ENCODE assay signal across 21 cellular contexts in the genomic region with DNA sequence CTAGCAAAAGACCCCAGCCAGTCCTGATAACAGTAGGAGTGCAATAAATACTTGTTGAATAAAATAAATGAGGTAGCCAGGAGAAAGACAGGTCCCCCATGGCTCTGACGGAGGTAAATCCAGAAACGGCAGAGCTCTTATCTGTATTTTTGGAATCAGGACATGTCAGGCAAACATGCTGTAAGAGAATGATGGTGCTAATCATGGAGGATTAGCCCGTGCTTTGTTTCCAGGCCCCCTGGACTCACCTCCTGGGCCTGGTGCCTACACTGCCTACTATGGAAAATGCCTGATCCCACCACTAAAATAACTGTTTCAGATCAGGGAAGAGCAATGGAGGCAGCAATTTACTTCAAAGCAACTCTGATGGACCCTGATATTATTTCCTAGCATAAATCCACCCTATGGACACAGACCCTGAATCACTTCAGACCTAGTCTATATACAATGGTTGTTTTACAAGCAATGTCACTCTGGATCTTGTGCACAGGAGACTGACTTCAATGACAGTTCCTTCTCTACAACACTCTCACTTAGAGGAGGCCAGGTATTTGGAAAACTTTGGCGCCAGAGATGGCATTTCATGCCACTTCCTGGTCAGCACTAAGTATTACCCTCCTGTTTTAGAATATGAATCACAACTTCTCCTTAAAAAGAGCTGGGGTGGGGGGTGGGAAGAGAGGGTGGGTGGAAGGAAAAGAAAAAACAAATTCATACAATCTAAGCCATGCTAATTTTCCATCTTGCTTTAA. TPM values are rescaled to one million over a fixed set of nuclear protein-coding genes. Genes with fewer than 3 reads are reported as not detected.
A peak's percentile ranks its signal among the peaks of the same experiment; 100 is the strongest.
DNase-seq lines count a peak whose midpoint lies in the region; ATAC-seq, FAIRE-seq and TF ChIP-seq lines count a peak whose summit lies in the region.
"Had no signal": no experiment of that assay in that cellular context is flagged by ENCODE, and none has a peak within 500 bp of the region (broad histone marks: within the 10 kb centered on the region; RNA-seq: fewer than 3 reads in every experiment).

No MANE protein-coding gene starts in this region.

- peaks cover 0 to 20% of the 10 kb centered on the region in 2 experiments; a peak in 3 of 5 replicates for H3K36me3 ChIP-seq in HepG2 (replicated peaks in 1 of 2; ENCODE audit: control insufficient read depth in 1 of 2, insufficient read depth in 2 of 2, low read length in 2 of 2)
- H3K36me3 ChIP-seq in right lobe of liver = no peaks in the 10 kb centered on the region
- H3K36me3 ChIP-seq in astrocyte (ENCODE audit: insufficient read depth, low read length) = no peaks in the 10 kb centered on the region

- H3K79me2 ChIP-seq in HepG2 (ENCODE audit: insufficient read depth, low read length) = peaks cover 100% of the 10 kb centered on the region
- H3K79me2 ChIP-seq in astrocyte (ENCODE audit: insufficient read depth, low read length) = peaks cover 94% of the 10 kb centered on the region

- H3K4me1 ChIP-seq in HepG2 (ENCODE audit: insufficient read depth, low read length) = peaks cover 100% of the 10 kb centered on the region
- peaks cover 0 to 78% (median 38%) of the 10 kb centered on the region in 4 donors for H3K4me1 ChIP-seq in right lobe of liver
- peaks cover 61% of the 10 kb centered on the region for H3K4me1 ChIP-seq in astrocyte (ENCODE audit: insufficient read depth, low read length)

- CTCF ChIA-PET in HepG2 (lab: Yijun Ruan, JAX; ENCODE audit: low intra/inter-chr PET ratio, low total read pairs) = interaction anchor here (1.1 kb wide), 1 partner anchor 31 kb away, joined by 3 read pairs; no protein-coding TSS in a partner anchor

- H3K27me3 Mint-ChIP-seq in astrocyte (ENCODE audit: low read depth, unreplicated experiment) (no peaks in the 10 kb centered on the region), nephron progenitor cell (ENCODE audit: low read depth, poor library complexity) (no peaks in the 10 kb centered on the region)
- H3K27me3 Mint-ChIP-seq: stimulated activated naive CD8-positive, alpha-beta T cell treated with anti-CD3 and anti-CD28 coated beads, Interleukin-15, amount 100 ng/mL, for 72 hours had no signal

- intact Hi-C loops in HepG2 (cut with micrococcal nuclease; ENCODE audit: unreplicated experiment) = no loop called here
- intact Hi-C loops in right lobe of liver (cut with DNase I) = no loop called here
- intact Hi-C loops in sciatic nerve (cut with DNase I) = no loop called here
- intact Hi-C loops in dorsolateral prefrontal cortex (cut with DNase I) = no loop called here

- H3K4me3 ChIP-seq in HepG2 (replicated peaks in 1 of 3; ENCODE audit: insufficient read depth in 1 of 3, low read depth in 2 of 3, low read length in 3 of 3) = no peak overlapping the region
- H3K4me3 ChIP-seq in right lobe of liver = no peak overlapping the region
- no peak overlapping the region for H3K4me3 ChIP-seq in astrocyte (ENCODE audit: insufficient read depth, low read depth, low read length)
- H3K4me3 ChIP-seq in dorsolateral prefrontal cortex = no peak overlapping the region
- H3K4me3 ChIP-seq: coronary artery had no signal

- no TSS peak for BruUV-seq in HepG2 (replicated peaks; lab: Mats Ljungman, UMichigan)

- in situ Hi-C loops in HepG2 (cut with HindIII; ENCODE audit: extremely low pct_ligation_motif_present, low pct_unique_long_range_greater_than_20kb) = no loop called here

- ATAC-seq in HepG2 (no peak), right lobe of liver (no peak), sciatic nerve (no peak)
- no peak for ATAC-seq in activated naive CD4-positive, alpha-beta T cell treated with anti-CD3 and anti-CD28 coated beads, Interleukin-2, amount 50 U/mL, for 72 hours
- ATAC-seq: activated CD8-positive, alpha-beta T cell treated with anti-CD3 and anti-CD28 coated beads, Interleukin-2, amount 10 ng/mL, durations not matched to agents 7 days and 5 days; activated T-cell treated with anti-CD3 and anti-CD28 coated beads, Interleukin-2, amount 50 U/mL, for 4 hours; foreskin keratinocyte; stimulated activated naive CD8-positive, alpha-beta T cell treated with anti-CD3 and anti-CD28 coated beads, Interleukin-15, amount 100 ng/mL, for 72 hours had no signal

- H3K9me3 Mint-ChIP-seq in astrocyte (ENCODE audit: unreplicated experiment) (no peaks in the 10 kb centered on the region), nephron progenitor cell (no peaks in the 10 kb centered on the region)
- no peaks in the 10 kb centered on the region for H3K9me3 Mint-ChIP-seq in activated naive CD4-positive, alpha-beta T cell treated with anti-CD3 and anti-CD28 coated beads, Interleukin-2, amount 50 U/mL, for 72 hours
- H3K9me3 Mint-ChIP-seq: activated T-cell treated with anti-CD3 and anti-CD28 coated beads, Interleukin-2, amount 50 U/mL, for 4 hours; stimulated activated naive CD8-positive, alpha-beta T cell treated with anti-CD3 and anti-CD28 coated beads, Interleukin-15, amount 100 ng/mL, for 72 hours had no signal

- H3K36me3 Mint-ChIP-seq in astrocyte (ENCODE audit: low read depth, unreplicated experiment) (peaks cover 3% of the 10 kb centered on the region), nephron progenitor cell (ENCODE audit: low read depth) (peaks cover 22% of the 10 kb centered on the region)
- H3K36me3 Mint-ChIP-seq in activated naive CD4-positive, alpha-beta T cell treated with anti-CD3 and anti-CD28 coated beads, Interleukin-2, amount 50 U/mL, for 72 hours = peaks cover 4 to 6% of the 10 kb centered on the region in 2 donors

- H3K27ac ChIP-seq in HepG2 (ENCODE audit: extremely low read length, insufficient read depth, low read length) (peak overlapping the region; percentile 18), right lobe of liver (no peak overlapping the region), astrocyte (ENCODE audit: low read depth, low read length) (no peak overlapping the region), dorsolateral prefrontal cortex (no peak overlapping the region)
- H3K27ac ChIP-seq: coronary artery, foreskin keratinocyte had no signal

- H4K20me1 ChIP-seq in HepG2 (ENCODE audit: insufficient read depth, low read length) (peaks cover 79% of the 10 kb centered on the region), astrocyte (ENCODE audit: insufficient read depth, low read length) (peaks cover 88% of the 10 kb centered on the region)

- TF ChIP-seq CTCF in HepG2 (CRISPR knock-in tag; IDR thresholded peaks at IDR 0.05) (no peak), right lobe of liver (IDR thresholded peaks at IDR 0.05) (no peak), astrocyte (IDR thresholded peaks at IDR 0.05; ENCODE audit: insufficient read depth, low read depth, low read length) (no peak), nephron progenitor cell (IDR thresholded peaks at IDR 0.05) (no peak), dorsolateral prefrontal cortex (IDR thresholded peaks at IDR 0.05 in 54 of 56, conservative IDR thresholded peaks at IDR 0.05 in 2 of 56; ENCODE audit: low read depth in 1 of 56, partially characterized antibody in 56 of 56) (no peak)

- TF ChIP-seq EP300 in HepG2 (IDR thresholded peaks at IDR 0.05; ENCODE audit: low read depth in 2 of 2, low read length in 2 of 2) (no peak), HepG2 (CRISPR knock-in tag; IDR thresholded peaks at IDR 0.05; ENCODE audit: borderline replicate concordance) (no peak)

- H2AFZ ChIP-seq in HepG2 (ENCODE audit: low read length) (no peak overlapping the region), astrocyte (ENCODE audit: low read depth, low read length) (no peak overlapping the region)

- H3K4me1 Mint-ChIP-seq in astrocyte (ENCODE audit: low read depth, unreplicated experiment) (peaks cover 73% of the 10 kb centered on the region), nephron progenitor cell (peaks cover 75% of the 10 kb centered on the region)

- H3K4me2 ChIP-seq in HepG2 (ENCODE audit: low read depth, low read length) (peak overlapping the region; percentile 12; the same call in 1 of the 2 replicates), astrocyte (ENCODE audit: low read length) (peak overlapping the region; percentile 19)

- H3K9me3 ChIP-seq in HepG2 (ENCODE audit: low read length) = no peaks in the 10 kb centered on the region
- H3K9me3 ChIP-seq in right lobe of liver = no peaks in the 10 kb centered on the region
- H3K9me3 ChIP-seq in astrocyte (ENCODE audit: insufficient read depth, low read depth, low read length) = no peaks in the 10 kb centered on the region

- H3K27me3 ChIP-seq in HepG2 (ENCODE audit: control insufficient read depth in 1 of 2, insufficient read depth in 2 of 2, low read length in 2 of 2) (no peaks in the 10 kb centered on the region; a peak in 1 of 5 replicates), right lobe of liver (no peaks in the 10 kb centered on the region), astrocyte (ENCODE audit: insufficient read depth, low read length) (no peaks in the 10 kb centered on the region), dorsolateral prefrontal cortex (no peaks in the 10 kb centered on the region)
- H3K27me3 ChIP-seq: foreskin keratinocyte had no signal

- WGBS in HepG2 (ENCODE audit: low lambda C conversion rate) = 85% methylated on average over 4 of the region's 4 CpGs
- 54% methylated on average over 4 of the region's 4 CpGs for WGBS in right lobe of liver (ENCODE audit: insufficient coverage, low coverage, low lambda C conversion rate, missing lambda C conversion rate)

- no peak for DNase-seq in HepG2 (ENCODE audit: low spot score)
- no peak for DNase-seq in right lobe of liver
- DNase-seq in astrocyte (ENCODE audit: low read depth) = no peak
- no peak for DNase-seq in nephron progenitor cell
- no peak for DNase-seq in sciatic nerve (ENCODE audit: low spot score)
- DNase-seq in dorsolateral prefrontal cortex = no peak
- no peak for DNase-seq in activated naive CD4-positive, alpha-beta T cell treated with anti-CD3 and anti-CD28 coated beads, Interleukin-2, amount 50 U/mL, for 72 hours (ENCODE audit: low spot score in 2 of 2)
- DNase-seq in SW480 (ENCODE audit: low spot score) = no peak
- DNase-seq: activated CD8-positive, alpha-beta T cell treated with anti-CD3 and anti-CD28 coated beads, Interleukin-2, amount 10 ng/mL, durations not matched to agents 7 days and 5 days; activated naive CD4-positive, alpha-beta T cell treated with anti-CD3 and anti-CD28 coated beads, Interleukin-2, amount 50 U/mL, for 16 hours; activated T-cell treated with anti-CD3 and anti-CD28 coated beads, Interleukin-2, amount 50 U/mL, for 4 hours; COR-L47; foreskin keratinocyte; NCI-H1048; NCI-H2081; NCI-H510A treated with DMSO at 0.1 percent for 48 hours; SHP77; stimulated activated naive CD8-positive, alpha-beta T cell treated with anti-CD3 and anti-CD28 coated beads, Interleukin-15, amount 100 ng/mL, for 72 hours; T-helper 2 cell had no signal

- POLR2A ChIA-PET in HepG2 (lab: Yijun Ruan, JAX) = interaction anchor here (1.1 to 1.3 kb wide), 2 partner anchors 9 to 36 kb away, joined by 4 to 5 read pairs; no protein-coding TSS in a partner anchor

- H3K9ac ChIP-seq in HepG2 (ENCODE audit: insufficient read depth, low read depth, low read length) (no peak overlapping the region), astrocyte (ENCODE audit: low read length) (no peak overlapping the region)

- TF ChIP-seq POLR2A in HepG2 (IDR thresholded peaks at IDR 0.05; ENCODE audit: insufficient read depth in 1 of 2, low read depth in 2 of 2, low read length in 2 of 2) (no peak), right lobe of liver (IDR thresholded peaks at IDR 0.05) (no peak)

- TF ChIP-seq RAD21 in HepG2 (CRISPR knock-in tag; IDR thresholded peaks at IDR 0.05) = no peak

- no peak for FAIRE-seq in HepG2 (lab: Jason Lieb, UNC)
- no peak for FAIRE-seq in astrocyte (lab: Jason Lieb, UNC)

- peak overlapping the region; percentile 15 for H3K4me3 Mint-ChIP-seq in astrocyte (ENCODE audit: unreplicated experiment)
- no peak overlapping the region for H3K4me3 Mint-ChIP-seq in nephron progenitor cell
- H3K4me3 Mint-ChIP-seq: activated CD8-positive, alpha-beta T cell treated with anti-CD3 and anti-CD28 coated beads, Interleukin-2, amount 10 ng/mL, durations not matched to agents 7 days and 5 days; activated T-cell treated with anti-CD3 and anti-CD28 coated beads, Interleukin-2, amount 50 U/mL, for 4 hours; stimulated activated naive CD8-positive, alpha-beta T cell treated with anti-CD3 and anti-CD28 coated beads, Interleukin-15, amount 100 ng/mL, for 72 hours had no signal

- peak overlapping the region; percentile 50 for H3K27ac Mint-ChIP-seq in astrocyte (ENCODE audit: unreplicated experiment)
- H3K27ac Mint-ChIP-seq in nephron progenitor cell = peak overlapping the region; percentile 21
- H3K27ac Mint-ChIP-seq in activated naive CD4-positive, alpha-beta T cell treated with anti-CD3 and anti-CD28 coated beads, Interleukin-2, amount 50 U/mL, for 72 hours = peak overlapping the region in 1 of 2 donors; percentile 12
- H3K27ac Mint-ChIP-seq: activated CD8-positive, alpha-beta T cell treated with anti-CD3 and anti-CD28 coated beads, Interleukin-2, amount 10 ng/mL, durations not matched to agents 7 days and 5 days; stimulated activated naive CD8-positive, alpha-beta T cell treated with anti-CD3 and anti-CD28 coated beads, Interleukin-15, amount 100 ng/mL, for 72 hours had no signal

RNA-seq across cellular contexts. Expression of a gene that starts 6.4 kb away (rescaled TPM):
- total RNA-seq in HepG2 (2016; rRNA removed; fragmentation: Illumina TruSeq; extraction: Trizol) (178 and 191 TPM in 2 replicates), right lobe of liver (10 to 100 TPM; 26.5 to 70.0 (median 35.4) TPM), astrocyte (53.4 and 56.1 TPM in 2 replicates), sciatic nerve (21.8 TPM), dorsolateral prefrontal cortex (10 to 100 TPM; 16.9 to 35.7 (median 25.3) TPM)
- 169 and 189 TPM in 2 replicates for total RNA-seq in HepG2 (2016; cell fraction: cytosol; rRNA removed; fragmentation: Illumina TruSeq; extraction: Trizol; ENCODE audit: low read depth)
- total RNA-seq in HepG2 (2016; cell fraction: insoluble cytoplasmic fraction; rRNA removed; fragmentation: Illumina TruSeq; extraction: Trizol) = 186 and 208 TPM in 2 replicates
- total RNA-seq in HepG2 (2016; cell fraction: membrane; rRNA removed; fragmentation: Illumina TruSeq; extraction: Trizol) = 148 and 200 TPM in 2 replicates
- 65.1 and 65.8 TPM in 2 replicates for total RNA-seq in HepG2 (2016; cell fraction: nucleus; rRNA removed; fragmentation: Illumina TruSeq; extraction: Trizol)
- 157 and 166 TPM in 2 replicates for polyA plus RNA-seq in HepG2 (2011; rRNA removed)
- polyA plus RNA-seq in HepG2 (2011; cell fraction: cytosol; rRNA removed) = 144 and 170 TPM in 2 replicates
- polyA plus RNA-seq in HepG2 (2011; cell fraction: nucleus; rRNA removed) = 42.8 and 46.0 TPM in 2 replicates
- 135 and 137 TPM in 2 replicates for polyA plus RNA-seq in HepG2 (2012)
- 114 and 150 TPM in 2 replicates for polyA plus RNA-seq in HepG2 (2016; cell fraction: cytosol; fragmentation: Illumina TruSeq; extraction: Trizol; ENCODE audit: low read depth)
- polyA plus RNA-seq in HepG2 (2016; cell fraction: insoluble cytoplasmic fraction; fragmentation: Illumina TruSeq; extraction: Trizol; ENCODE audit: low read depth) = 163 and 186 TPM in 2 replicates
- 111 and 143 TPM in 2 replicates for polyA plus RNA-seq in HepG2 (2016; cell fraction: membrane; fragmentation: Illumina TruSeq; extraction: Trizol; ENCODE audit: low read depth)
- 92.9 and 98.5 TPM in 2 replicates for polyA plus RNA-seq in HepG2 (2016; cell fraction: nucleus; fragmentation: Illumina TruSeq; extraction: Trizol; ENCODE audit: insufficient read depth, low read depth)
- polyA minus RNA-seq in HepG2 (2011; rRNA and poly(A)+ RNA removed; ENCODE audit: low replicate concordance) = 33.2 and 40.9 TPM in 2 replicates
- polyA minus RNA-seq in HepG2 (2011; cell fraction: cytosol; rRNA and poly(A)+ RNA removed) = 22.7 and 28.4 TPM in 2 replicates
- 20.0 and 21.5 TPM in 2 replicates for polyA minus RNA-seq in HepG2 (2011; cell fraction: nucleus; rRNA and poly(A)+ RNA removed)
- total RNA-seq in activated naive CD4-positive, alpha-beta T cell treated with anti-CD3 and anti-CD28 coated beads, Interleukin-2, amount 50 U/mL, for 72 hours = 10 to 100 TPM; 31.9 to 54.3 TPM

RNA-seq across cellular contexts. Expression of a gene that starts 6.5 kb away (rescaled TPM):
- total RNA-seq in HepG2 (2016; rRNA removed; fragmentation: Illumina TruSeq; extraction: Trizol) (13.9 and 27.4 TPM in 2 replicates), right lobe of liver (10 to 100 TPM; 30.6 to 41.0 (median 36.8) TPM), astrocyte (86.6 and 95.6 TPM in 2 replicates), sciatic nerve (38.0 TPM), dorsolateral prefrontal cortex (10 to 100 TPM; 42.4 to 95.8 (median 66.6) TPM)
- total RNA-seq in HepG2 (2016; cell fraction: cytosol; rRNA removed; fragmentation: Illumina TruSeq; extraction: Trizol; ENCODE audit: low read depth) = 5.1 and 5.8 TPM in 2 replicates
- 11.4 and 28.3 TPM in 2 replicates for total RNA-seq in HepG2 (2016; cell fraction: insoluble cytoplasmic fraction; rRNA removed; fragmentation: Illumina TruSeq; extraction: Trizol)
- total RNA-seq in HepG2 (2016; cell fraction: membrane; rRNA removed; fragmentation: Illumina TruSeq; extraction: Trizol) = 14.9 and 15.8 TPM in 2 replicates
- total RNA-seq in HepG2 (2016; cell fraction: nucleus; rRNA removed; fragmentation: Illumina TruSeq; extraction: Trizol) = 28.7 and 33.8 TPM in 2 replicates
- polyA plus RNA-seq in HepG2 (2011; rRNA removed) = 75.8 and 83.8 TPM in 2 replicates
- polyA plus RNA-seq in HepG2 (2011; cell fraction: cytosol; rRNA removed) = 81.0 and 82.0 TPM in 2 replicates
- polyA plus RNA-seq in HepG2 (2011; cell fraction: nucleus; rRNA removed) = 185 and 224 TPM in 2 replicates
- polyA plus RNA-seq in HepG2 (2012) = 37.7 and 41.7 TPM in 2 replicates
- polyA plus RNA-seq in HepG2 (2016; cell fraction: cytosol; fragmentation: Illumina TruSeq; extraction: Trizol; ENCODE audit: low read depth) = 5.0 and 5.6 TPM in 2 replicates
- 13.6 and 16.8 TPM in 2 replicates for polyA plus RNA-seq in HepG2 (2016; cell fraction: insoluble cytoplasmic fraction; fragmentation: Illumina TruSeq; extraction: Trizol; ENCODE audit: low read depth)
- polyA plus RNA-seq in HepG2 (2016; cell fraction: membrane; fragmentation: Illumina TruSeq; extraction: Trizol; ENCODE audit: low read depth) = 10.0 and 10.2 TPM in 2 replicates
- polyA plus RNA-seq in HepG2 (2016; cell fraction: nucleus; fragmentation: Illumina TruSeq; extraction: Trizol; ENCODE audit: insufficient read depth, low read depth) = 69.5 and 76.1 TPM in 2 replicates
- polyA minus RNA-seq in HepG2 (2011; rRNA and poly(A)+ RNA removed; ENCODE audit: low replicate concordance) = 62.2 and 179 TPM in 2 replicates
- 36.8 and 42.0 TPM in 2 replicates for polyA minus RNA-seq in HepG2 (2011; cell fraction: cytosol; rRNA and poly(A)+ RNA removed)
- 36.6 and 36.8 TPM in 2 replicates for polyA minus RNA-seq in HepG2 (2011; cell fraction: nucleus; rRNA and poly(A)+ RNA removed)
- total RNA-seq in activated naive CD4-positive, alpha-beta T cell treated with anti-CD3 and anti-CD28 coated beads, Interleukin-2, amount 50 U/mL, for 72 hours = 10 to 100 TPM; 12.4 TPM

RNA-seq across cellular contexts. Expression of a gene that starts 37.8 kb away (rescaled TPM):
- total RNA-seq in HepG2 (2016; rRNA removed; fragmentation: Illumina TruSeq; extraction: Trizol) = 0.07 TPM in 1 of 2 replicates, not detected in the other
- total RNA-seq in HepG2 (2016; cell fraction: cytosol; rRNA removed; fragmentation: Illumina TruSeq; extraction: Trizol; ENCODE audit: low read depth) = not detected in 2 replicates
- total RNA-seq in HepG2 (2016; cell fraction: insoluble cytoplasmic fraction; rRNA removed; fragmentation: Illumina TruSeq; extraction: Trizol) = not detected in 2 replicates
- not detected in 2 replicates for total RNA-seq in HepG2 (2016; cell fraction: membrane; rRNA removed; fragmentation: Illumina TruSeq; extraction: Trizol)
- not detected in 2 replicates for total RNA-seq in HepG2 (2016; cell fraction: nucleus; rRNA removed; fragmentation: Illumina TruSeq; extraction: Trizol)
- 0.11 and 0.13 TPM in 2 replicates for polyA plus RNA-seq in HepG2 (2011; rRNA removed)
- polyA plus RNA-seq in HepG2 (2011; cell fraction: cytosol; rRNA removed) = 0.03 and 0.05 TPM in 2 replicates
- polyA plus RNA-seq in HepG2 (2011; cell fraction: nucleus; rRNA removed) = 0.71 and 0.74 TPM in 2 replicates
- 0.07 and 0.09 TPM in 2 replicates for polyA plus RNA-seq in HepG2 (2012)
- not detected in 2 replicates for polyA plus RNA-seq in HepG2 (2016; cell fraction: cytosol; fragmentation: Illumina TruSeq; extraction: Trizol; ENCODE audit: low read depth)
- polyA plus RNA-seq in HepG2 (2016; cell fraction: insoluble cytoplasmic fraction; fragmentation: Illumina TruSeq; extraction: Trizol; ENCODE audit: low read depth) = not detected in 2 replicates
- polyA plus RNA-seq in HepG2 (2016; cell fraction: membrane; fragmentation: Illumina TruSeq; extraction: Trizol; ENCODE audit: low read depth) = not detected in 2 replicates
- not detected in 2 replicates for polyA plus RNA-seq in HepG2 (2016; cell fraction: nucleus; fragmentation: Illumina TruSeq; extraction: Trizol; ENCODE audit: insufficient read depth, low read depth)
- 0.07 TPM in 1 of 2 replicates, not detected in the other for polyA minus RNA-seq in HepG2 (2011; rRNA and poly(A)+ RNA removed; ENCODE audit: low replicate concordance)
- not detected in 2 replicates for polyA minus RNA-seq in HepG2 (2011; cell fraction: cytosol; rRNA and poly(A)+ RNA removed)
- polyA minus RNA-seq in HepG2 (2011; cell fraction: nucleus; rRNA and poly(A)+ RNA removed) = 0.37 TPM in 1 of 2 replicates, not detected in the other
- total RNA-seq in right lobe of liver = under 1 TPM in 2 of 6 experiments, not detected in 4; 0.22 to 0.31 TPM
- not detected in 2 replicates for total RNA-seq in astrocyte
- 6.9 TPM for total RNA-seq in sciatic nerve
- total RNA-seq in dorsolateral prefrontal cortex = 1 to 10 TPM in 6 of 120 experiments, under 1 TPM in 48, not detected in 66; 0.17 to 1.6 (median 0.43) TPM
- total RNA-seq in activated naive CD4-positive, alpha-beta T cell treated with anti-CD3 and anti-CD28 coated beads, Interleukin-2, amount 50 U/mL, for 72 hours = under 1 TPM; 0.23 to 0.32 TPM
- total RNA-seq: foreskin keratinocyte, H4 had no signal
- polyA plus RNA-seq: foreskin keratinocyte had no signal
